2 cellular contexts compared by ENCODE assay signal in genomic region chr18:41096504-41096903, GRCh38.
TF ChIP-seq lines count a peak whose summit lies in the region.

No MANE protein-coding gene starts in this region.

TF ChIP-seq in endothelial cell of umbilical vein, 7 proteins besides CTCF, POLR2A, EP300 and RAD21 (continued from another document):
- TF ChIP-seq FOS (IDR thresholded peaks at IDR 0.05; ENCODE audit: borderline replicate concordance, insufficient read depth, low read length) (no peak), POLR2AphosphoS5 (IDR thresholded peaks at IDR 0.05; ENCODE audit: insufficient read depth, low read depth, low read length) (no peak), GATA2 (IDR thresholded peaks at IDR 0.05; ENCODE audit: insufficient read depth, insufficient read length, low read depth, low read length) (no peak)

TF ChIP-seq in HepG2, 621 proteins besides CTCF, POLR2A, EP300 and RAD21 (continued from another document):
- TF ChIP-seq UBTF (CRISPR knock-in tag; IDR thresholded peaks at IDR 0.05) = no peak
- no peak for TF ChIP-seq KLF6 (CRISPR knock-in tag; IDR thresholded peaks at IDR 0.05)
- TF ChIP-seq LRRFIP1 (CRISPR knock-in tag; conservative IDR thresholded peaks at IDR 0.05) = no peak
- TF ChIP-seq TBX2 (CRISPR knock-in tag; IDR thresholded peaks at IDR 0.05; ENCODE audit: borderline replicate concordance) = no peak
- TF ChIP-seq GTF3A (CRISPR knock-in tag; conservative IDR thresholded peaks at IDR 0.05) = no peak
- TF ChIP-seq TCF7L2 (IDR thresholded peaks at IDR 0.05; ENCODE audit: low read depth, low read length) = no peak
- no peak for TF ChIP-seq CHD4 (IDR thresholded peaks at IDR 0.05; ENCODE audit: borderline replicate concordance, low read length)
TF ChIP-seq in HepG2: peak in this region for 0.
